13 cellular contexts compared by ENCODE assay signal in genomic region chr2:241892299-241893137, GRCh38. TPM values are rescaled to one million over a fixed set of nuclear protein-coding genes. Genes with fewer than 3 reads are reported as not detected.
DNase-seq lines count a peak whose midpoint lies in the region; ATAC-seq and TF ChIP-seq lines count a peak whose summit lies in the region.
"Had no signal": no experiment of that assay in that cellular context is flagged by ENCODE, and none has a peak within 500 bp of the region (broad histone marks: within the 10 kb centered on the region; RNA-seq: fewer than 3 reads in every experiment).

No MANE protein-coding gene starts in this region.

- H2BK120ac ChIP-seq in trophoblast cell (ENCODE audit: insufficient read depth, low read length, poor library complexity): no peak overlapping the region

- H3K4ac ChIP-seq in trophoblast cell (ENCODE audit: low read depth, low read length): no peak overlapping the region

- H3K27me3 Mint-ChIP-seq in activated CD4-positive, alpha-beta T cell treated with anti-CD3 and anti-CD28 coated beads, Interleukin-2, amount 10 ng/mL, durations not matched to agents 7 days and 5 days: no peaks in the 10 kb centered on the region

- CTCF ChIA-PET in activated CD4-positive, alpha-beta T cell treated with anti-CD3 and anti-CD28 coated beads, Interleukin-2, amount 10 ng/mL, durations not matched to agents 7 days and 5 days (lab: Charles Lee): no interaction called here

- H3K4me1 Mint-ChIP-seq in activated CD4-positive, alpha-beta T cell treated with anti-CD3 and anti-CD28 coated beads, Interleukin-2, amount 10 ng/mL, durations not matched to agents 7 days and 5 days: peaks cover 6% of the 10 kb centered on the region

- DNase-seq in DMS79 (lab: John Stamatoyannopoulos, UW) (peak; percentile 29), NCI-H226 (peak; percentile 39), fibroblast of lung (ENCODE audit: low read depth in 2 of 2) (peak; percentile 33 to 42), trophoblast cell (peak; percentile 57 to 67), DMS153 treated with DMSO at 0.1 percent for 48 hours (lab: John Stamatoyannopoulos, UW; ENCODE audit: unreplicated experiment) (no peak)
- no peak for DNase-seq in activated CD4-positive, alpha-beta T cell treated with anti-CD3 and anti-CD28 coated beads, Interleukin-2, amount 10 ng/mL, durations not matched to agents 7 days and 5 days
- DNase-seq: activated naive CD8-positive, alpha-beta T cell treated with anti-CD3 and anti-CD28 coated beads for 36 hours; NCI-H1930 had no signal

- H3K4me3 ChIP-seq in fibroblast of lung (replicated peaks in 1 of 4; ENCODE audit: control extremely low read depth in 1 of 4, insufficient read depth in 1 of 4, low read depth in 3 of 4, low read length in 4 of 4) (no peak overlapping the region), trophoblast cell (ENCODE audit: low read depth, low read length) (no peak overlapping the region)
- H3K4me3 ChIP-seq: neural progenitor cell had no signal

- H4K8ac ChIP-seq in trophoblast cell (ENCODE audit: low read depth, low read length): no peak overlapping the region

- H3K27ac ChIP-seq in fibroblast of lung (ENCODE audit: insufficient read depth, low read length) (no peak overlapping the region), trophoblast cell (ENCODE audit: low read depth, low read length) (no peak overlapping the region)
- H3K27ac ChIP-seq: neural progenitor cell had no signal

- POLR2A ChIA-PET in activated CD4-positive, alpha-beta T cell treated with anti-CD3 and anti-CD28 coated beads, Interleukin-2, amount 10 ng/mL, durations not matched to agents 7 days and 5 days (lab: Charles Lee): no interaction called here

- no CpG with 5 or more reads among the region's 22 CpGs for WGBS in trophoblast cell (ENCODE audit: extremely low coverage, insufficient coverage, insufficient read length)

- ATAC-seq in GM21723 (IDR thresholded peaks at IDR 0.05; ENCODE audit: unreplicated experiment) (no peak), GM18873 (IDR thresholded peaks at IDR 0.05; ENCODE audit: low FRiP score, unreplicated experiment) (no peak)

- H3K79me1 ChIP-seq in trophoblast cell (ENCODE audit: low read length): no peaks in the 10 kb centered on the region

- no peak overlapping the region for H3K18ac ChIP-seq in trophoblast cell (ENCODE audit: low read length)

- no peak overlapping the region for H4K91ac ChIP-seq in trophoblast cell (ENCODE audit: low read depth, low read length)

- H3K14ac ChIP-seq in trophoblast cell (ENCODE audit: low read length): no peak overlapping the region

- no peaks in the 10 kb centered on the region for H3K9me3 ChIP-seq in fibroblast of lung (ENCODE audit: control insufficient read depth, insufficient read depth, low read depth, low read length)
- peaks cover 7% of the 10 kb centered on the region for H3K9me3 ChIP-seq in trophoblast cell (ENCODE audit: insufficient read depth, low read depth, low read length)
- H3K9me3 ChIP-seq: Caco-2 had no signal

- peaks cover 2% of the 10 kb centered on the region for H3K9me3 Mint-ChIP-seq in activated CD4-positive, alpha-beta T cell treated with anti-CD3 and anti-CD28 coated beads, Interleukin-2, amount 10 ng/mL, durations not matched to agents 7 days and 5 days

- no peak overlapping the region for H4K12ac ChIP-seq in trophoblast cell (ENCODE audit: low read depth, low read length)

- TF ChIP-seq CTCF in fibroblast of lung (conservative IDR thresholded peaks at IDR 0.05 in 1 of 2, IDR thresholded peaks at IDR 0.05 in 1 of 2; ENCODE audit: low read depth in 1 of 2, low read length in 2 of 2): no peak

- H3K4me3 Mint-ChIP-seq in activated CD4-positive, alpha-beta T cell treated with anti-CD3 and anti-CD28 coated beads, Interleukin-2, amount 10 ng/mL, durations not matched to agents 7 days and 5 days: no peak overlapping the region
- H3K4me3 Mint-ChIP-seq: activated naive CD8-positive, alpha-beta T cell treated with anti-CD3 and anti-CD28 coated beads for 36 hours; neural progenitor cell had no signal

- H3K4me1 ChIP-seq in fibroblast of lung (ENCODE audit: control insufficient read depth, extremely low read depth, insufficient read depth, low read length) (no peaks in the 10 kb centered on the region), trophoblast cell (ENCODE audit: control insufficient read depth in 1 of 2, insufficient read depth in 2 of 2, low read length in 2 of 2) (no peaks in the 10 kb centered on the region)
- H3K4me1 ChIP-seq: Caco-2, neural progenitor cell had no signal

- H3K27ac Mint-ChIP-seq in activated CD4-positive, alpha-beta T cell treated with anti-CD3 and anti-CD28 coated beads, Interleukin-2, amount 10 ng/mL, durations not matched to agents 7 days and 5 days: no peak overlapping the region
- H3K27ac Mint-ChIP-seq: activated naive CD8-positive, alpha-beta T cell treated with anti-CD3 and anti-CD28 coated beads for 36 hours had no signal

- no peaks in the 10 kb centered on the region for H4K20me1 ChIP-seq in fibroblast of lung (ENCODE audit: control insufficient read depth, extremely low read depth, insufficient read depth, low read length)

- no peak overlapping the region for H2AK5ac ChIP-seq in trophoblast cell (ENCODE audit: low read length)

- H3K36me3 ChIP-seq in fibroblast of lung (ENCODE audit: control insufficient read depth, insufficient read depth, low read length) (no peaks in the 10 kb centered on the region), trophoblast cell (ENCODE audit: control insufficient read depth in 1 of 2, insufficient read depth in 2 of 2, low read length in 2 of 2) (no peaks in the 10 kb centered on the region)
- H3K36me3 ChIP-seq: neural progenitor cell had no signal

- no peak overlapping the region for H3K9ac ChIP-seq in fibroblast of lung (ENCODE audit: insufficient read depth, low read length)
- H3K9ac ChIP-seq in trophoblast cell (ENCODE audit: low read length): no peak overlapping the region
- H3K9ac ChIP-seq: neural progenitor cell had no signal

- no peak overlapping the region for H2BK5ac ChIP-seq in trophoblast cell (ENCODE audit: low read depth, low read length, poor library complexity)

- H3K27me3 ChIP-seq in fibroblast of lung (ENCODE audit: control insufficient read depth, insufficient read depth, low read length) (no peaks in the 10 kb centered on the region), trophoblast cell (ENCODE audit: insufficient read depth, low read length) (no peaks in the 10 kb centered on the region)
- H3K27me3 ChIP-seq: neural progenitor cell had no signal

- H3K4me2 ChIP-seq in fibroblast of lung (ENCODE audit: extremely low read depth, insufficient read depth, low read length) (no peak overlapping the region), trophoblast cell (ENCODE audit: low read length) (no peak overlapping the region)
- H3K4me2 ChIP-seq: neural progenitor cell had no signal

- peaks cover 11% of the 10 kb centered on the region for H3K36me3 Mint-ChIP-seq in activated CD4-positive, alpha-beta T cell treated with anti-CD3 and anti-CD28 coated beads, Interleukin-2, amount 10 ng/mL, durations not matched to agents 7 days and 5 days (ENCODE audit: low read depth)

- no peak overlapping the region for H2BK12ac ChIP-seq in trophoblast cell (ENCODE audit: low read length)

- no peak overlapping the region for H3K23ac ChIP-seq in trophoblast cell (ENCODE audit: low read length)

- H2AFZ ChIP-seq in fibroblast of lung (ENCODE audit: low read length): no peak overlapping the region
- no peak overlapping the region for H2AFZ ChIP-seq in trophoblast cell (ENCODE audit: insufficient read depth, low read length, poor library complexity)
- H2AFZ ChIP-seq: neural progenitor cell had no signal

- H3K79me2 ChIP-seq in fibroblast of lung (ENCODE audit: control insufficient read depth, insufficient read depth, low read length) (no peaks in the 10 kb centered on the region), trophoblast cell (ENCODE audit: control insufficient read depth, insufficient read depth, low read length, poor library complexity) (no peaks in the 10 kb centered on the region)

RNA-seq across cellular contexts. Expression of gene RTP5, which starts 23.0 kb away (rescaled TPM):
- total RNA-seq in fibroblast of lung: not detected in 2 replicates
- not detected in 2 replicates for polyA plus RNA-seq in fibroblast of lung
- not detected in 2 replicates for polyA plus RNA-seq in fibroblast of lung (2012)
- polyA minus RNA-seq in fibroblast of lung (ENCODE audit: low replicate concordance): not detected in 2 replicates
- polyA plus RNA-seq in trophoblast cell (2013): not detected in 2 replicates
- total RNA-seq in activated CD4-positive, alpha-beta T cell treated with anti-CD3 and anti-CD28 coated beads, Interleukin-2, amount 10 ng/mL, durations not matched to agents 7 days and 5 days: not detected
- total RNA-seq: Caco-2, RPMI7951 had no signal

RNA-seq across cellular contexts. Expression of gene PDCD1, which starts 33.8 kb away (rescaled TPM):
- not detected in 2 replicates for total RNA-seq in fibroblast of lung
- polyA plus RNA-seq in fibroblast of lung: not detected in 2 replicates
- polyA plus RNA-seq in fibroblast of lung (2012): not detected in 2 replicates
- not detected in 2 replicates for polyA minus RNA-seq in fibroblast of lung (ENCODE audit: low replicate concordance)
- polyA plus RNA-seq in trophoblast cell (2013): not detected in 2 replicates
- total RNA-seq in activated CD4-positive, alpha-beta T cell treated with anti-CD3 and anti-CD28 coated beads, Interleukin-2, amount 10 ng/mL, durations not matched to agents 7 days and 5 days: 1 to 10 TPM; 4.7 to 4.9 TPM
- total RNA-seq: Caco-2, RPMI7951 had no signal

Comparison
In these comparisons a context has a peak if more than half of its experiments do, and no peak if none do; other contexts are left out.
1. DNase-seq: peak in DMS79 (single experiment), NCI-H226 (single experiment), fibroblast of lung (2 of 2) and trophoblast cell (2 of 2); none in activated CD4-positive, alpha-beta T cell treated with anti-CD3 and anti-CD28 coated beads, Interleukin-2, amount 10 ng/mL, durations not matched to agents 7 days and 5 days (single experiment) and DMS153 treated with DMSO at 0.1 percent for 48 hours (single experiment).